Comparison of ENCODE assay signal across 1 cellular context in genomic region chr17:40323731-40324650, GRCh38.
TF ChIP-seq lines count a peak whose summit lies in the region.

No MANE protein-coding gene starts in this region.

TF ChIP-seq in IMR-90, 13 proteins besides CTCF, POLR2A, EP300 and RAD21 (continued from another document):
- TF ChIP-seq, protein P1, sequence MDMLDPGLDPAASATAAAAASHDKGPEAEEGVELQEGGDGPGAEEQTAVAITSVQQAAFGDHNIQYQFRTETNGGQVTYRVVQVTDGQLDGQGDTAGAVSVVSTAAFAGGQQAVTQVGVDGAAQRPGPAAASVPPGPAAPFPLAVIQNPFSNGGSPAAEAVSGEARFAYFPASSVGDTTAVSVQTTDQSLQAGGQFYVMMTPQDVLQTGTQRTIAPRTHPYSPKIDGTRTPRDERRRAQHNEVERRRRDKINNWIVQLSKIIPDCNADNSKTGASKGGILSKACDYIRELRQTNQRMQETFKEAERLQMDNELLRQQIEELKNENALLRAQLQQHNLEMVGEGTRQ (IDR thresholded peaks at IDR 0.05; ENCODE audit: low read depth, low read length): no peak
- TF ChIP-seq NFE2L2 (IDR thresholded peaks at IDR 0.05; ENCODE audit: low read depth, low read length): no peak
- TF ChIP-seq SMC3 (IDR thresholded peaks at IDR 0.05; ENCODE audit: low read depth, low read length): no peak
- TF ChIP-seq RCOR1 (IDR thresholded peaks at IDR 0.05; ENCODE audit: insufficient replicate concordance, low read length): no peak
- no peak for TF ChIP-seq RFX5 (IDR thresholded peaks at IDR 0.05; ENCODE audit: low read depth, low read length)
TF ChIP-seq in IMR-90: peak in this region for 0.
